5 cellular contexts compared by ENCODE assay signal in the genomic region with DNA sequence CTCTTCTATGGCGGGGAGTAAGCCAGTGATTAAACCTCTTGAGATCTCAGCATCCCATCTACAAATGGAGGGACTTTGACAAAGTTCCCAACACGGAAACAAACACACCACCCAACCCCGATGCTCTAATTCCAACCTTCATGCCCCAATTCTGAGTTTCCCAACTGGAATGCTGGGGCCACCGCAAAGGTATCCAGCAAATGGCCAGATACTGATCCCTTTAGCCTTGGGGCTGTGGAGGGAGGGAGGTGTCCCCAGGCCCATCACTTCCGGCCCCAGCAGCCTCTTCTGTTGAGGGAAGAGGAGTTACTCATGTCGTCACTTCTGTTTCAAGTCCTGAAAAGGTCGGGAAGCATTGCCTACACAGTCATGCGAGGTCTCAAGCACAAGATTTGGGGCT.
"Had no signal": no experiment of that assay in that cellular context is flagged by ENCODE, and none has a peak within 500 bp of the region (broad histone marks: within the 10 kb centered on the region; RNA-seq: fewer than 3 reads in every experiment).

No MANE protein-coding gene starts in this region.

- H3K4me3 ChIP-seq: GM23338, K562 had no signal

- H2AFZ ChIP-seq: GM23338 had no signal

- ATAC-seq: GM23338, K562 had no signal

- DNase-seq: H9, HCEC 1CT, IMR-90 had no signal

- H3K4me2 ChIP-seq: GM23338 had no signal
